15 cellular contexts compared by ENCODE assay signal in genomic region chr17:27978689-27979175, GRCh38.
DNase-seq lines count a peak whose midpoint lies in the region; ATAC-seq and TF ChIP-seq lines count a peak whose summit lies in the region.
"Had no signal": no experiment of that assay in that cellular context is flagged by ENCODE, and none has a peak within 500 bp of the region (broad histone marks: within the 10 kb centered on the region; RNA-seq: fewer than 3 reads in every experiment).

No MANE protein-coding gene starts in this region.

- H4K20me1 ChIP-seq in Karpas-422 (ENCODE audit: insufficient read depth, low read depth, low read length) = no peaks in the 10 kb centered on the region

- H3K4me2 ChIP-seq in Karpas-422 (ENCODE audit: low read depth, low read length, poor library complexity, severe bottlenecking) = no peak overlapping the region
- H3K4me2 ChIP-seq: KMS-11 had no signal

- no peaks in the 10 kb centered on the region for H3K79me2 ChIP-seq in Karpas-422 (ENCODE audit: low read length)

- H3K4me1 ChIP-seq in left ventricle myocardium inferior (peaks cover 8% of the 10 kb centered on the region), tibial nerve (no peaks in the 10 kb centered on the region), Karpas-422 (ENCODE audit: low read length) (peaks cover 20% of the 10 kb centered on the region)
- H3K4me1 ChIP-seq: Peyer's patch had no signal

- no peak for DNase-seq in left ventricle myocardium inferior
- no peak for DNase-seq in left ventricle myocardium superior
- no peak for DNase-seq in WERI-Rb-1
- DNase-seq in fibroblast of mammary gland (ENCODE audit: low read depth) = peak; percentile 13
- DNase-seq in tibial nerve (ENCODE audit: low spot score in 2 of 2) = no peak
- DNase-seq in NCI-H748 (lab: John Stamatoyannopoulos, UW; ENCODE audit: unreplicated experiment) = no peak
- DNase-seq in Karpas-422 = no peak
- DNase-seq in NCI-H1105 treated with DMSO at 0.1 percent for 48 hours (lab: John Stamatoyannopoulos, UW) = no peak
- DNase-seq: CD4-positive, alpha-beta T cell; DMS79 treated with DMSO at 0.1 percent for 48 hours; NCI-H1436 treated with DMSO at 0.1 percent for 48 hours; NCI-H2029; Peyer's patch; SIG-M5 had no signal

- no peak overlapping the region for H3K9ac ChIP-seq in Karpas-422 (ENCODE audit: low read length)
- H3K9ac ChIP-seq: KMS-11 had no signal

- no peak for ATAC-seq in left ventricle myocardium superior

- peak in 1 of 2 donors; percentile 31 for TF ChIP-seq EP300 in tibial nerve (IDR thresholded peaks at IDR 0.05)

- H3K36me3 ChIP-seq in left ventricle myocardium inferior = no peaks in the 10 kb centered on the region
- no peaks in the 10 kb centered on the region for H3K36me3 ChIP-seq in WERI-Rb-1
- no peaks in the 10 kb centered on the region for H3K36me3 ChIP-seq in tibial nerve
- H3K36me3 ChIP-seq in Karpas-422 (ENCODE audit: insufficient read depth, low read length) = no peaks in the 10 kb centered on the region
- H3K36me3 ChIP-seq: Peyer's patch had no signal

- TF ChIP-seq POLR2A in tibial nerve (IDR thresholded peaks at IDR 0.05) = no peak

- 22 to 38% methylated on average over 5 of the region's 5 CpGs for WGBS in tibial nerve, 2 donors

- H3K27ac ChIP-seq in left ventricle myocardium inferior (replicated peaks) (peak overlapping the region; percentile 57), WERI-Rb-1 (peak overlapping the region; percentile 94), tibial nerve (peak overlapping the region in 3 of 4 donors; percentile 10 to 77 (median 75)), Karpas-422 (ENCODE audit: low read length) (no peak overlapping the region)
- H3K27ac ChIP-seq: KMS-11, Peyer's patch had no signal

- H3K9me3 ChIP-seq in left ventricle myocardium inferior (replicated peaks) (peaks cover 4% of the 10 kb centered on the region), WERI-Rb-1 (ENCODE audit: severe bottlenecking) (no peaks in the 10 kb centered on the region), tibial nerve (peaks cover 0 to 3% (median 0%) of the 10 kb centered on the region in 4 donors), Karpas-422 (ENCODE audit: low read length) (no peaks in the 10 kb centered on the region)
- H3K9me3 ChIP-seq: Peyer's patch had no signal

- H3K9me2 ChIP-seq in Karpas-422 (replicated peaks; ENCODE audit: insufficient read depth, low read length) = no peaks in the 10 kb centered on the region

- intact Hi-C loops in left ventricle myocardium inferior (cut with micrococcal nuclease) = no loop called here
- intact Hi-C loops in left ventricle myocardium superior (cut with micrococcal nuclease) = no loop called here

- H3K4me3 ChIP-seq in left ventricle myocardium inferior (no peak overlapping the region), WERI-Rb-1 (ENCODE audit: low read depth, low read length) (no peak overlapping the region), fibroblast of mammary gland (ENCODE audit: control insufficient read depth, low read depth, low read length) (no peak overlapping the region), tibial nerve (no peak overlapping the region), Karpas-422 (ENCODE audit: low read length) (no peak overlapping the region)
- H3K4me3 ChIP-seq: Peyer's patch had no signal

- TF ChIP-seq CTCF in left ventricle myocardium inferior (IDR thresholded peaks at IDR 0.05; ENCODE audit: borderline replicate concordance) (no peak), WERI-Rb-1 (IDR thresholded peaks at IDR 0.05; ENCODE audit: low read depth, low read length) (no peak), fibroblast of mammary gland (conservative IDR thresholded peaks at IDR 0.05; ENCODE audit: control insufficient read depth, insufficient read depth, low read depth, low read length) (no peak), tibial nerve (IDR thresholded peaks at IDR 0.05) (no peak)

- H3K27me3 ChIP-seq in left ventricle myocardium inferior (ENCODE audit: low read depth) (no peaks in the 10 kb centered on the region), WERI-Rb-1 (ENCODE audit: insufficient read depth, low read depth, severe bottlenecking) (no peaks in the 10 kb centered on the region), tibial nerve (no peaks in the 10 kb centered on the region), Karpas-422 (ENCODE audit: low read length) (no peaks in the 10 kb centered on the region)
- H3K27me3 ChIP-seq: Peyer's patch had no signal

- H2AFZ ChIP-seq in Karpas-422 (ENCODE audit: low read length) = no peak overlapping the region
